In the genomic region with DNA sequence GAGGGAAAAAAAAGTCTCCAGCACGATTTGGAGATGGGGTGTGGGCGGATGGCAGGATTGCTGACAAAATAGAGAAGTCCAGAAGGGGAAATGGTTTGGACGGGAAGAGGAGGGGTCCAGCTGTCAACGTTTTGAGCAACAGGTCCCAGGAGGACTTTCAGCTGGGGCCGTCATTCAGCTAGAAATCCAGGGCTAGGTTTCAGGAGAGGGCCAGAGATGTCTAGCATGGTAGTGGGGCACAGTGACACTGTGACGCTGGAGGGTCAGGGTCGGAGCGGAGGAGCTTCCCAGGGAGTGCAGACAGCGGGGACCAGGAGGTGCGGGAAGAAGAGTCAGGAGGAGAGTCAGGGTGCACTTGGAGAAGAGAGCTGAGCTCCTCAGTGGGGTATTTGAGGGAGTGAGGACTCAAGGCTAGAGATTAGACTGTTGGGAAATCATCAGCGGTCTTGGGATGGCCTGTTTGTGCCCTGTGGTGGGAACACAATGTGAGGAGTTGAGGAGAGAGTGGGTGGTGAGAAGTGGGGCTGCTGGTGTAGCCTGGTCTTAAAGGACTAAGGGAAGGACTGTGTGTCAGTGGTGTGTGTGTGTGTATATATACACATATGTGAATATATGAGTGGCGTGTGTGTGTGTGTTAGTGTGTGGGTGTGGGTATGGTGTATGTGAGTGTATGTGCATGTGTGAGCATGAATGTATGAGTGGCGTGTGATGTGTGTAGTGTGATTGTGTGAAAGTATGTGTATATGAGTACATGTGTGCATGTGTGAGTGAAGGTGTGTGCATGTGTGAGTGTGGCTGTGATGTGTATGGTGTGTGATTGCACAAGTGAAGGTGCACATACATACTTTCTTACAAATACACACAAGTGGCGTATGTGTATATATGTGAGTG, we compare ENCODE assay signal across 12 cellular contexts. TPM values are rescaled to one million over a fixed set of nuclear protein-coding genes. Genes with fewer than 3 reads are reported as not detected.
DNase-seq lines count a peak whose midpoint lies in the region; FAIRE-seq and TF ChIP-seq lines count a peak whose summit lies in the region.
"Had no signal": no experiment of that assay in that cellular context is flagged by ENCODE, and none has a peak within 500 bp of the region (broad histone marks: within the 10 kb centered on the region; RNA-seq: fewer than 3 reads in every experiment).

No MANE protein-coding gene starts in this region.

- H3K4me3 ChIP-seq in HL-60 (replicated peaks; ENCODE audit: insufficient read depth, low read length), result peak overlapping the region; percentile 75
- H3K4me3 ChIP-seq in astrocyte of the spinal cord (ENCODE audit: low read depth, low read length), result peak overlapping the region; percentile 95
- peak overlapping the region; percentile 4 to 88 (median 27) for H3K4me3 ChIP-seq in subcutaneous abdominal adipose tissue (ENCODE audit: low read depth in 1 of 5, low read length in 5 of 5)

- H3K9me3 Mint-ChIP-seq in activated CD4-positive, alpha-beta T cell treated with anti-CD3 and anti-CD28 coated beads, Interleukin-2, amount 10 ng/mL, durations not matched to agents 7 days and 5 days, result no peaks in the 10 kb centered on the region
- H3K9me3 Mint-ChIP-seq: dendritic cell treated with granulocyte-macrophage colony-stimulating factor and Interleukin-4, amounts not matched to agents 40 ng/mL and 50 ng/mL, for 4 days had no signal

- H3K27me3 ChIP-seq in HL-60 (ENCODE audit: insufficient read depth, poor library complexity, severe bottlenecking), result no peaks in the 10 kb centered on the region
- H3K27me3 ChIP-seq in subcutaneous abdominal adipose tissue (ENCODE audit: control insufficient read depth in 5 of 5, insufficient read depth in 4 of 5, low read length in 5 of 5), result no peaks in the 10 kb centered on the region

- POLR2A ChIA-PET in activated CD4-positive, alpha-beta T cell treated with anti-CD3 and anti-CD28 coated beads, Interleukin-2, amount 10 ng/mL, durations not matched to agents 7 days and 5 days (lab: Charles Lee), result no interaction called here

- in situ Hi-C loops in astrocyte of the spinal cord (cut with HindIII; ENCODE audit: low sequenced_read_pairs), result no loop called here

- peaks cover 16% of the 10 kb centered on the region for H3K4me1 Mint-ChIP-seq in activated CD4-positive, alpha-beta T cell treated with anti-CD3 and anti-CD28 coated beads, Interleukin-2, amount 10 ng/mL, durations not matched to agents 7 days and 5 days

- DNase-seq in HL-60 (ENCODE audit: low read depth in 1 of 2, low spot score in 1 of 2) (peak in 1 of 2 experiments; percentile 88), astrocyte of the spinal cord (ENCODE audit: low read depth, low spot score) (no peak), islet precursor cell (peak; percentile 43), H54 (ENCODE audit: insufficient read length, low spot score) (no peak), anterior cingulate cortex (lab: John Stamatoyannopoulos, UW) (no peak), HPDE6-E6E7 (ENCODE audit: extremely low spot score) (no peak)
- no peak for DNase-seq in activated CD4-positive, alpha-beta T cell treated with anti-CD3 and anti-CD28 coated beads, Interleukin-2, amount 10 ng/mL, durations not matched to agents 7 days and 5 days
- DNase-seq: left colon; NCI-H1436; stimulated activated CD4-positive, alpha-beta T cell treated with anti-CD3 and anti-CD28 coated beads, Interleukin-2, amount 100 ng/mL, for 24 hours had no signal

- H3K36me3 ChIP-seq in subcutaneous abdominal adipose tissue (ENCODE audit: control insufficient read depth in 5 of 5, insufficient read depth in 5 of 5, low read length in 5 of 5), result peaks cover 0 to 51% (median 29%) of the 10 kb centered on the region in 5 donors

- peaks cover 9 to 77% (median 55%) of the 10 kb centered on the region in 5 donors for H3K4me1 ChIP-seq in subcutaneous abdominal adipose tissue (ENCODE audit: control insufficient read depth in 5 of 5, insufficient read depth in 5 of 5, low read length in 5 of 5)

- no peak for TF ChIP-seq POLR2A in H54 (IDR thresholded peaks at IDR 0.05; ENCODE audit: low read depth, low read length)

- H3K27ac ChIP-seq in HL-60 (replicated peaks) (peak overlapping the region; percentile 49), subcutaneous abdominal adipose tissue (ENCODE audit: low read depth, low read length) (peak overlapping the region; percentile 35)

- no peak overlapping the region for H3K27ac Mint-ChIP-seq in activated CD4-positive, alpha-beta T cell treated with anti-CD3 and anti-CD28 coated beads, Interleukin-2, amount 10 ng/mL, durations not matched to agents 7 days and 5 days
- H3K27ac Mint-ChIP-seq: dendritic cell treated with granulocyte-macrophage colony-stimulating factor and Interleukin-4, amounts not matched to agents 40 ng/mL and 50 ng/mL, for 4 days had no signal

- H3K4me3 Mint-ChIP-seq in activated CD4-positive, alpha-beta T cell treated with anti-CD3 and anti-CD28 coated beads, Interleukin-2, amount 10 ng/mL, durations not matched to agents 7 days and 5 days, result no peak overlapping the region
- H3K4me3 Mint-ChIP-seq: dendritic cell treated with granulocyte-macrophage colony-stimulating factor and Interleukin-4, amounts not matched to agents 40 ng/mL and 50 ng/mL, for 4 days had no signal

- CTCF ChIA-PET in activated CD4-positive, alpha-beta T cell treated with anti-CD3 and anti-CD28 coated beads, Interleukin-2, amount 10 ng/mL, durations not matched to agents 7 days and 5 days (lab: Charles Lee), result interaction anchor here (1.1 to 1.8 kb wide), 12 partner anchors 10 to 169 kb away, joined by 3 to 8 read pairs (median 4); no protein-coding TSS in a partner anchor

- no peaks in the 10 kb centered on the region for H3K9me3 ChIP-seq in subcutaneous abdominal adipose tissue (ENCODE audit: control insufficient read depth in 5 of 5, low read length in 5 of 5)

- H3K27me3 Mint-ChIP-seq in activated CD4-positive, alpha-beta T cell treated with anti-CD3 and anti-CD28 coated beads, Interleukin-2, amount 10 ng/mL, durations not matched to agents 7 days and 5 days, result no peaks in the 10 kb centered on the region
- H3K27me3 Mint-ChIP-seq: dendritic cell treated with granulocyte-macrophage colony-stimulating factor and Interleukin-4, amounts not matched to agents 40 ng/mL and 50 ng/mL, for 4 days had no signal

- H3K36me3 Mint-ChIP-seq in activated CD4-positive, alpha-beta T cell treated with anti-CD3 and anti-CD28 coated beads, Interleukin-2, amount 10 ng/mL, durations not matched to agents 7 days and 5 days (ENCODE audit: low read depth), result peaks cover 24% of the 10 kb centered on the region

- TF ChIP-seq CTCF in HL-60 (IDR thresholded peaks at IDR 0.05; ENCODE audit: insufficient read depth, low read length) (no peak), astrocyte of the spinal cord (IDR thresholded peaks at IDR 0.05; ENCODE audit: low read depth, low read length) (no peak)

- no peak for FAIRE-seq in H54 (lab: Jason Lieb, UNC)

- H3K9ac ChIP-seq in subcutaneous abdominal adipose tissue (ENCODE audit: low read length in 5 of 5), result peak overlapping the region in 2 of 5 donors; percentile 16 to 25

RNA-seq across cellular contexts. Expression of a gene that starts 3.8 kb away (rescaled TPM):
- total RNA-seq in activated CD4-positive, alpha-beta T cell treated with anti-CD3 and anti-CD28 coated beads, Interleukin-2, amount 10 ng/mL, durations not matched to agents 7 days and 5 days, result 100 to 1,000 TPM; 189 TPM

RNA-seq across cellular contexts. Expression of a gene that starts 22.5 kb away (rescaled TPM):
- under 1 TPM; 0.29 to 0.30 TPM for total RNA-seq in activated CD4-positive, alpha-beta T cell treated with anti-CD3 and anti-CD28 coated beads, Interleukin-2, amount 10 ng/mL, durations not matched to agents 7 days and 5 days

RNA-seq across cellular contexts. Expression of a gene that starts 23.7 kb away (rescaled TPM):
- 10 to 100 TPM; 10.0 to 11.4 TPM for total RNA-seq in activated CD4-positive, alpha-beta T cell treated with anti-CD3 and anti-CD28 coated beads, Interleukin-2, amount 10 ng/mL, durations not matched to agents 7 days and 5 days

RNA-seq across cellular contexts. Expression of a gene that starts 58.3 kb away (rescaled TPM):
- not detected for total RNA-seq in activated CD4-positive, alpha-beta T cell treated with anti-CD3 and anti-CD28 coated beads, Interleukin-2, amount 10 ng/mL, durations not matched to agents 7 days and 5 days
- total RNA-seq: left colon had no signal

Comparison
In these comparisons a context has a peak if more than half of its experiments do, and no peak if none do; other contexts are left out.
1. H3K4me3 ChIP-seq: peak in every context shown above with its lines; median percentile 95 in astrocyte of the spinal cord; 75 in HL-60; 27 in subcutaneous abdominal adipose tissue.